In genomic region chr3:85576091-85576690, GRCh38 we compare ENCODE assay signal across 1 cellular context.
TF ChIP-seq lines count a peak whose summit lies in the region.

No MANE protein-coding gene starts in this region.

TF ChIP-seq in HCT116, 20 proteins besides CTCF, POLR2A, EP300 and RAD21 (continued from another document):
- TF ChIP-seq TCF7L2 (IDR thresholded peaks at IDR 0.05; ENCODE audit: borderline replicate concordance, extremely low read depth, insufficient read depth, insufficient read length) (peak; percentile 28), MAX (IDR thresholded peaks at IDR 0.05) (no peak), CBX3 (IDR thresholded peaks at IDR 0.05; ENCODE audit: low read depth) (no peak), JUND (IDR thresholded peaks at IDR 0.05) (no peak), CEBPB (IDR thresholded peaks at IDR 0.05; ENCODE audit: low read depth) (no peak)
TF ChIP-seq in HCT116: peak in this region for 1.
